Comparison of ENCODE assay signal across 15 cellular contexts in genomic region chr4:77771566-77771965, GRCh38. TPM values are rescaled to one million over a fixed set of nuclear protein-coding genes. Genes with fewer than 3 reads are reported as not detected.
DNase-seq lines count a peak whose midpoint lies in the region; ATAC-seq, FAIRE-seq and TF ChIP-seq lines count a peak whose summit lies in the region.
"Had no signal": no experiment of that assay in that cellular context is flagged by ENCODE, and none has a peak within 500 bp of the region (broad histone marks: within the 10 kb centered on the region; RNA-seq: fewer than 3 reads in every experiment).

No MANE protein-coding gene starts in this region.

- no peak for TF ChIP-seq EP300 in GM12878 (IDR thresholded peaks at IDR 0.05; ENCODE audit: borderline replicate concordance in 1 of 2, control insufficient read depth in 1 of 2, low read depth in 2 of 2, low read length in 2 of 2)

- no peak overlapping the region for H3K4me3 ChIP-seq in CD4-positive, alpha-beta memory T cell (ENCODE audit: low read length in 2 of 2)
- H3K4me3 ChIP-seq in GM23338 (no peak overlapping the region), GM12878 (no peak overlapping the region), pancreas (no peak overlapping the region)
- H3K4me3 ChIP-seq: BLaER1, GM23248, K562 had no signal

- no peaks in the 10 kb centered on the region for H3K27me3 ChIP-seq in CD4-positive, alpha-beta memory T cell (ENCODE audit: insufficient read depth, low read length)
- H3K27me3 ChIP-seq in GM23338 (ENCODE audit: insufficient read depth) (no peaks in the 10 kb centered on the region), GM12878 (replicated peaks in 1 of 2; ENCODE audit: control insufficient read depth in 2 of 2, insufficient read depth in 2 of 2, low read length in 1 of 2) (no peaks in the 10 kb centered on the region), pancreas (no peaks in the 10 kb centered on the region)
- H3K27me3 ChIP-seq: BLaER1 had no signal

- H3K4me2 ChIP-seq in GM23338, result peak overlapping the region; percentile 61
- no peak overlapping the region for H3K4me2 ChIP-seq in GM12878 (ENCODE audit: control insufficient read depth, insufficient read depth)
- H3K4me2 ChIP-seq: BLaER1 had no signal

- H3K9me3 Mint-ChIP-seq in CD4-positive, alpha-beta memory T cell, result peaks cover 0 to 1% (median 0%) of the 10 kb centered on the region in 8 donors
- no peaks in the 10 kb centered on the region for H3K9me3 Mint-ChIP-seq in GM23338
- H3K9me3 Mint-ChIP-seq: H9 had no signal

- H3K4me1 Mint-ChIP-seq in CD4-positive, alpha-beta memory T cell, result peaks cover 18 to 29% (median 22%) of the 10 kb centered on the region in 4 donors
- H3K4me1 Mint-ChIP-seq in GM23338, result peaks cover 28% of the 10 kb centered on the region

- no peaks in the 10 kb centered on the region for H4K20me1 ChIP-seq in GM23338 (replicated peaks; ENCODE audit: insufficient read depth)
- no peaks in the 10 kb centered on the region for H4K20me1 ChIP-seq in GM12878 (ENCODE audit: control insufficient read depth, insufficient read depth)

- peaks cover 55 to 68% of the 10 kb centered on the region in 2 donors for H3K36me3 Mint-ChIP-seq in CD4-positive, alpha-beta memory T cell
- no peaks in the 10 kb centered on the region for H3K36me3 Mint-ChIP-seq in GM23338 (ENCODE audit: low read depth)

- POLR2A ChIA-PET in CD4-positive, alpha-beta memory T cell (lab: Charles Lee; ENCODE audit: partially characterized antibody), result interaction anchor here (0.6 kb wide), 2 partner anchors 25 to 38 kb away, joined by 3 to 4 read pairs; no protein-coding TSS in a partner anchor
- POLR2A ChIA-PET in GM12878 (lab: Charles Lee), result no interaction called here

- H3K79me2 ChIP-seq in GM23338 (replicated peaks; ENCODE audit: insufficient read depth), result no peaks in the 10 kb centered on the region
- H3K79me2 ChIP-seq in GM12878 (ENCODE audit: control insufficient read depth, insufficient read depth, low read length), result no peaks in the 10 kb centered on the region

- CTCF ChIA-PET in CD4-positive, alpha-beta memory T cell (lab: Charles Lee; ENCODE audit: partially characterized antibody), result no interaction called here
- CTCF ChIA-PET in GM12878 (lab: Yijun Ruan, JAX), result no interaction called here

- no peaks in the 10 kb centered on the region for H3K27me3 Mint-ChIP-seq in CD4-positive, alpha-beta memory T cell
- H3K27me3 Mint-ChIP-seq in GM23338 (ENCODE audit: insufficient read depth, low read depth, poor library complexity), result no peaks in the 10 kb centered on the region

- intact Hi-C loops in CD4-positive, alpha-beta memory T cell (cut with micrococcal nuclease), result no loop called here
- intact Hi-C loops in GM12878 (cut with micrococcal nuclease; ENCODE audit: unreplicated experiment) (no loop called here), pancreas (cut with DNase I) (no loop called here)

- no peak overlapping the region for H3K4me3 Mint-ChIP-seq in CD4-positive, alpha-beta memory T cell
- H3K4me3 Mint-ChIP-seq in GM23338, result no peak overlapping the region

- no peak for TF ChIP-seq CTCF in GM23338 (conservative IDR thresholded peaks at IDR 0.05; ENCODE audit: low read depth in 2 of 2)
- no peak for TF ChIP-seq CTCF in GM12878 (IDR thresholded peaks at IDR 0.05 in 2 of 3, conservative IDR thresholded peaks at IDR 0.05 in 1 of 3; ENCODE audit: control insufficient read depth in 2 of 3, extremely low read depth in 1 of 3, insufficient read depth in 1 of 3, low read depth in 3 of 3, low read length in 3 of 3)
- no peak for TF ChIP-seq CTCF in pancreas (IDR thresholded peaks at IDR 0.05)

- H2AFZ ChIP-seq in GM23338, result no peak overlapping the region
- H2AFZ ChIP-seq in GM12878 (ENCODE audit: control insufficient read depth, low read depth, low read length), result no peak overlapping the region
- H2AFZ ChIP-seq: GM23248 had no signal

- no peak overlapping the region for H3K9ac ChIP-seq in GM12878 (ENCODE audit: control insufficient read depth, insufficient read depth, low read length)
- H3K9ac ChIP-seq: BLaER1, GM23248 had no signal

- H3F3A ChIP-seq in GM23338 (replicated peaks; ENCODE audit: low read depth), result no peaks in the 10 kb centered on the region

- peaks cover 29% of the 10 kb centered on the region for H3K36me3 ChIP-seq in CD4-positive, alpha-beta memory T cell (ENCODE audit: insufficient read depth, low read length)
- H3K36me3 ChIP-seq in GM23338 (ENCODE audit: insufficient read depth), result no peaks in the 10 kb centered on the region
- H3K36me3 ChIP-seq in GM12878 (ENCODE audit: control insufficient read depth in 2 of 2, insufficient read depth in 2 of 2, low read length in 1 of 2), result 0 out of 4 replicates have a peak, but pooled peaks cover 0 to 6% of the 10 kb centered on the region in 2 experiments
- H3K36me3 ChIP-seq in pancreas, result peaks cover 0 to 18% (median 0%) of the 10 kb centered on the region in 3 donors

- H3K27ac ChIP-seq in CD4-positive, alpha-beta memory T cell (ENCODE audit: low read depth, low read length), result no peak overlapping the region
- H3K27ac ChIP-seq in GM23338 (ENCODE audit: low read depth), result no peak overlapping the region
- H3K27ac ChIP-seq in GM12878 (ENCODE audit: control insufficient read depth, insufficient read depth), result no peak overlapping the region
- H3K27ac ChIP-seq in pancreas, result no peak overlapping the region
- H3K27ac ChIP-seq in caudate nucleus (ENCODE audit: low read depth, low read length), result no peak overlapping the region
- H3K27ac ChIP-seq: BLaER1, GM23248 had no signal

- no TSS peak for BruUV-seq in GM12878 (replicated peaks; lab: Mats Ljungman, UMichigan)

- H3K27ac Mint-ChIP-seq in CD4-positive, alpha-beta memory T cell, result peak overlapping the region in 4 of 7 donors; percentile 3 to 79 (median 38)
- H3K27ac Mint-ChIP-seq in GM23338, result 0 out of 2 replicates have a peak overlapping the region, but pooled peaks have one; percentile 50

- no peak for TF ChIP-seq RAD21 in GM12878 (IDR thresholded peaks at IDR 0.05; ENCODE audit: insufficient read depth, low read depth, low read length)

- DNase-seq in CD4-positive, alpha-beta memory T cell, result no peak
- DNase-seq in GM23338 (ENCODE audit: low spot score) (peak; percentile 36), GM12878 (ENCODE audit: low read depth, low spot score) (no peak), pancreas (no peak), caudate nucleus (lab: John Stamatoyannopoulos, UW) (no peak), DMS79 treated with DMSO at 0.1 percent for 48 hours (lab: John Stamatoyannopoulos, UW) (no peak)
- DNase-seq: AML-193, DMS53, GM23248, H9 had no signal

- peaks cover 2% of the 10 kb centered on the region for H3K4me1 ChIP-seq in CD4-positive, alpha-beta memory T cell (ENCODE audit: insufficient read depth, low read length)
- H3K4me1 ChIP-seq in GM23338 (ENCODE audit: insufficient read depth) (peaks cover 24% of the 10 kb centered on the region), GM12878 (ENCODE audit: control insufficient read depth, insufficient read depth, low read length) (no peaks in the 10 kb centered on the region), pancreas (peaks cover 0 to 10% (median 2%) of the 10 kb centered on the region in 3 donors)
- H3K4me1 ChIP-seq: BLaER1 had no signal

- no peaks in the 10 kb centered on the region for H3K9me2 ChIP-seq in GM23338 (ENCODE audit: insufficient read depth)

- TF ChIP-seq POLR2A in GM12878 (IDR thresholded peaks at IDR 0.05; ENCODE audit: low read depth, low read length), result no peak

- FAIRE-seq in GM12878 (lab: Jason Lieb, UNC), result peak; percentile 27
- FAIRE-seq in pancreas (lab: Jason Lieb, UNC), result peak; percentile 49
- FAIRE-seq: GM12891, HTR-8/SVneo, K562 had no signal

- no peaks in the 10 kb centered on the region for H3K9me3 ChIP-seq in CD4-positive, alpha-beta memory T cell (ENCODE audit: control insufficient read depth in 1 of 2, low read length in 2 of 2)
- H3K9me3 ChIP-seq in GM12878 (replicated peaks; ENCODE audit: control insufficient read depth, insufficient read depth, low read length) (no peaks in the 10 kb centered on the region), pancreas (no peaks in the 10 kb centered on the region)

- in situ Hi-C loops in GM12878 (cut with MboI), result no loop called here

- RAD21 ChIA-PET in GM12878 (lab: Charles Lee; ENCODE audit: unreplicated experiment), result no interaction called here

- ATAC-seq in GM23338, result no peak
- ATAC-seq in GM12878, result no peak
- ATAC-seq in pancreas, result no peak
- ATAC-seq in activated CD4-positive, CD25-positive, alpha-beta regulatory T cell treated with anti-CD3 and anti-CD28 coated beads, Interleukin-2, amount 50 U/mL, for 24 hours, result no peak
- ATAC-seq: K562 had no signal

- SMC1A ChIA-PET in GM12878 (lab: Charles Lee; ENCODE audit: uncharacterized antibody, unreplicated experiment), result interaction anchor here (1.3 kb wide), 1 partner anchor 84 kb away, joined by 4 read pairs; no protein-coding TSS in a partner anchor

TF ChIP-seq in GM23338, 12 proteins besides CTCF, POLR2A, EP300 and RAD21 (continues in another document):
- TF ChIP-seq ZNF114 (CRISPR knock-in tag; IDR thresholded peaks at IDR 0.05) (no peak), NANOG (IDR thresholded peaks at IDR 0.05; ENCODE audit: borderline replicate concordance) (peak; percentile 81; the same call in 1 of the 2 replicates)

TF ChIP-seq in GM12878, 131 proteins besides CTCF, POLR2A, EP300 and RAD21:
- TF ChIP-seq ZNF274 (IDR thresholded peaks at IDR 0.05; ENCODE audit: insufficient read depth, insufficient read length), result no peak

RNA-seq across cellular contexts. Expression of gene CNOT6L, which starts 47.6 kb away (rescaled TPM):
- total RNA-seq in CD4-positive, alpha-beta memory T cell, result 100 to 1,000 TPM; 207 to 225 TPM
- 10 to 100 TPM; 34.3 to 44.9 TPM for polyA plus RNA-seq in CD4-positive, alpha-beta memory T cell
- 13.9 and 15.5 TPM in 2 replicates for total RNA-seq in GM23338 (2014; rRNA removed; shearing (Covaris generic))
- polyA plus RNA-seq in GM23338 (2016; fragmentation: Nextera tagmentation; extraction: Ambion mirVana), result 3.2 TPM in 2 replicates
- total RNA-seq in GM12878 (2013; cell fraction: nucleolus; rRNA removed), result 9.4 and 9.7 TPM in 2 replicates
- 2.8 and 3.1 TPM in 2 replicates for total RNA-seq in GM12878 (2014; rRNA removed)
- 2.6 and 3.3 TPM in 2 replicates for total RNA-seq in GM12878 (2014; rRNA removed; fragmentation: Illumina TruSeq; extraction: Trizol)
- 10.0 and 10.9 TPM in 2 replicates for total RNA-seq in GM12878 (2021)
- polyA plus RNA-seq in GM12878 (2011; ENCODE audit: low read depth), result 5.8 TPM
- 4.6 and 5.2 TPM in 2 replicates for polyA plus RNA-seq in GM12878 (2011; rRNA removed)
- 2.1 and 3.2 TPM in 2 replicates for polyA plus RNA-seq in GM12878 (2011; cell fraction: cytosol; rRNA removed)
- 3.1 and 4.1 TPM in 2 replicates for polyA plus RNA-seq in GM12878 (2011; cell fraction: nucleus; rRNA removed)
- polyA plus RNA-seq in GM12878 (2012), result 4.5 and 8.0 TPM in 2 replicates
- polyA plus RNA-seq in GM12878 (2014; fragmentation: Illumina TruSeq; extraction: Trizol), result 5.9 and 6.1 TPM in 2 replicates
- polyA plus RNA-seq in GM12878 (2014; fragmentation: Nextera tagmentation; extraction: Ambion mirVana), result 1 to 10 TPM; 1.1 to 2.0 TPM
- polyA plus RNA-seq in GM12878 (2014; rRNA removed), result 2.7 and 3.1 TPM in 2 replicates
- polyA plus RNA-seq in GM12878 (2016; fragmentation: Nextera tagmentation; extraction: Ambion mirVana), result 1 to 10 TPM; 3.0 to 3.5 TPM
- 10.0 and 19.7 TPM in 2 replicates for polyA minus RNA-seq in GM12878 (2011; rRNA and poly(A)+ RNA removed)
- polyA minus RNA-seq in GM12878 (2011; cell fraction: cytosol; rRNA and poly(A)+ RNA removed), result 3.6 and 7.6 TPM in 2 replicates
- polyA minus RNA-seq in GM12878 (2011; cell fraction: nucleus; rRNA and poly(A)+ RNA removed), result 5.2 and 7.5 TPM in 2 replicates
- total RNA-seq in pancreas, result 10 to 100 TPM; 22.3 to 38.7 (median 26.9) TPM
- 1 to 10 TPM; 2.2 to 4.8 TPM for polyA plus RNA-seq in pancreas

Comparison
In these comparisons a context has a peak if more than half of its experiments do, and no peak if none do; other contexts are left out.
1. RNA of gene CNOT6L, which starts 47.6 kb away (total RNA-seq): 207 to 225 TPM in CD4-positive, alpha-beta memory T cell; 22.3 to 38.7 TPM in pancreas, 13.9 to 15.5 TPM in GM23338 and 2.6 to 10.9 TPM in GM12878; every median in the first group is over 4 times any median in the second.